30 cellular contexts compared by ENCODE assay signal in genomic region chr5:143417503-143418139, GRCh38. TPM values are rescaled to one million over a fixed set of nuclear protein-coding genes. Genes with fewer than 3 reads are reported as not detected.
DNase-seq lines count a peak whose midpoint lies in the region; ATAC-seq, FAIRE-seq and TF ChIP-seq lines count a peak whose summit lies in the region.
"Had no signal": no experiment of that assay in that cellular context is flagged by ENCODE, and none has a peak within 500 bp of the region (broad histone marks: within the 10 kb centered on the region; RNA-seq: fewer than 3 reads in every experiment).

No MANE protein-coding gene starts in this region.

- ATAC-seq in PC-3 (peak; percentile 22; the same call in 1 of the 2 replicates), pancreas (no peak)
- ATAC-seq: lower lobe of right lung, right cardiac atrium had no signal

- H3K79me2 ChIP-seq in DOHH2 (ENCODE audit: control insufficient read depth, low read length) (peaks cover 99% of the 10 kb centered on the region), PC-3 (ENCODE audit: low read length) (no peaks in the 10 kb centered on the region), hepatocyte (no peaks in the 10 kb centered on the region)
- H3K79me2 ChIP-seq: parathyroid adenoma had no signal

- TF ChIP-seq CTCF in 22Rv1 (IDR thresholded peaks at IDR 0.05) (no peak), DOHH2 (IDR thresholded peaks at IDR 0.05; ENCODE audit: low read depth, low read length, poor library complexity, severe bottlenecking) (no peak), PC-3 (conservative IDR thresholded peaks at IDR 0.05; ENCODE audit: low read depth, low read length) (no peak), hepatocyte (IDR thresholded peaks at IDR 0.05; ENCODE audit: poor library complexity) (no peak), pancreas (IDR thresholded peaks at IDR 0.05) (no peak), esophagus squamous epithelium (IDR thresholded peaks at IDR 0.05) (no peak), GM13976 (IDR thresholded peaks at IDR 0.05; ENCODE audit: borderline replicate concordance, control extremely low read depth, extremely low read depth, insufficient read depth, missing control alignments) (no peak)

- H3K4me3 ChIP-seq in DOHH2 (ENCODE audit: low read length): peak overlapping the region; percentile 49
- H3K4me3 ChIP-seq in PC-3 (ENCODE audit: low read length): no peak overlapping the region
- no peak overlapping the region for H3K4me3 ChIP-seq in hepatocyte
- no peak overlapping the region for H3K4me3 ChIP-seq in pancreas
- no peak overlapping the region for H3K4me3 ChIP-seq in esophagus squamous epithelium
- H3K4me3 ChIP-seq: BLaER1, GM23248, lower lobe of right lung, upper lobe of left lung had no signal

- H3F3A ChIP-seq in DOHH2 (ENCODE audit: control insufficient read depth, insufficient read depth) (peaks cover 36% of the 10 kb centered on the region), PC-3 (ENCODE audit: low read length, unreplicated experiment) (no peaks in the 10 kb centered on the region)

- H3K27ac ChIP-seq in 22Rv1 (peak overlapping the region; percentile 30), DOHH2 (ENCODE audit: low read depth, low read length) (peak overlapping the region; percentile 90), PC-3 (ENCODE audit: low read length) (peak overlapping the region; percentile 23; the same call in 1 of the 2 replicates), hepatocyte (peak overlapping the region; percentile 9), pancreas (peak overlapping the region in 1 of 4 donors; percentile 8), esophagus squamous epithelium (no peak overlapping the region)
- H3K27ac ChIP-seq: BLaER1, brain microvascular endothelial cell, epithelial cell of prostate, GM23248, lower lobe of right lung, parathyroid adenoma, upper lobe of left lung had no signal

- no peak overlapping the region for H2AFZ ChIP-seq in PC-3 (ENCODE audit: low read length)
- no peak overlapping the region for H2AFZ ChIP-seq in hepatocyte
- H2AFZ ChIP-seq: GM23248, parathyroid adenoma had no signal

- H3K36me3 ChIP-seq in DOHH2 (ENCODE audit: control insufficient read depth, low read length): peaks cover 61% of the 10 kb centered on the region
- no peaks in the 10 kb centered on the region for H3K36me3 ChIP-seq in PC-3 (ENCODE audit: low read depth, low read length)
- H3K36me3 ChIP-seq in hepatocyte (replicated peaks; ENCODE audit: insufficient read depth, low read depth): no peaks in the 10 kb centered on the region
- H3K36me3 ChIP-seq in pancreas: no peaks in the 10 kb centered on the region
- no peaks in the 10 kb centered on the region for H3K36me3 ChIP-seq in esophagus squamous epithelium
- H3K36me3 ChIP-seq: BLaER1, brain microvascular endothelial cell, lower lobe of right lung, upper lobe of left lung had no signal

- H3K9ac ChIP-seq in PC-3 (ENCODE audit: low read length): no peak overlapping the region
- H3K9ac ChIP-seq: BLaER1, GM23248, parathyroid adenoma had no signal

- H3K4me1 ChIP-seq in DOHH2 (ENCODE audit: control insufficient read depth, low read length) (peaks cover 89% of the 10 kb centered on the region), PC-3 (ENCODE audit: insufficient read depth, low read length) (peaks cover 19% of the 10 kb centered on the region), hepatocyte (ENCODE audit: insufficient read depth) (peaks cover 11% of the 10 kb centered on the region), pancreas (peaks cover 5 to 27% (median 12%) of the 10 kb centered on the region in 3 donors), esophagus squamous epithelium (peaks cover 0 to 5% (median 0%) of the 10 kb centered on the region in 3 donors)
- H3K4me1 ChIP-seq: BLaER1, lower lobe of right lung, parathyroid adenoma had no signal

- no peak for DNase-seq in PC-3
- no peak for DNase-seq in hepatocyte (ENCODE audit: low spot score)
- no peak for DNase-seq in pancreas
- no peak for DNase-seq in COR-L47 (lab: John Stamatoyannopoulos, UW)
- no peak for DNase-seq in esophagus squamous epithelium (lab: John Stamatoyannopoulos, UW)
- DNase-seq in GM13976 (ENCODE audit: low spot score): no peak
- DNase-seq: activated naive CD4-positive, alpha-beta T cell treated with anti-CD3 and anti-CD28 coated beads for 36 hours; activated T-cell treated with anti-CD3 and anti-CD28 coated beads, Interleukin-2, amount 50 U/mL, for 48 hours; brain microvascular endothelial cell; DMS79; effector CD4-positive, alpha-beta T cell; GF-D8; GM23248; head of caudate nucleus; kidney; lower lobe of right lung; NCI-H1092; NCI-H187 treated with DMSO at 0.1 percent for 48 hours; NCI-H2171 treated with DMSO at 0.1 percent for 48 hours; NCI-H524; right cardiac atrium; RPMI8226; stimulated activated CD4-positive, alpha-beta T cell treated with anti-CD3 and anti-CD28 coated beads, Interleukin-4, amount 100 ng/mL, for 24 hours; substantia nigra; upper lobe of left lung had no signal

- H3K4me2 ChIP-seq in DOHH2 (ENCODE audit: low read length): peak overlapping the region; percentile 85
- H3K4me2 ChIP-seq in PC-3 (ENCODE audit: low read length): peak overlapping the region; percentile 45
- peak overlapping the region; percentile 26 for H3K4me2 ChIP-seq in hepatocyte
- H3K4me2 ChIP-seq: BLaER1 had no signal

- H3K27me3 ChIP-seq in DOHH2 (ENCODE audit: control insufficient read depth, low read length) (no peaks in the 10 kb centered on the region), PC-3 (ENCODE audit: low read length) (no peaks in the 10 kb centered on the region), hepatocyte (no peaks in the 10 kb centered on the region), pancreas (no peaks in the 10 kb centered on the region), esophagus squamous epithelium (no peaks in the 10 kb centered on the region)
- H3K27me3 ChIP-seq: BLaER1, brain microvascular endothelial cell, upper lobe of left lung had no signal

- H3K9me3 ChIP-seq in DOHH2 (ENCODE audit: control insufficient read depth, insufficient read depth, low read length) (no peaks in the 10 kb centered on the region), PC-3 (ENCODE audit: low read length) (no peaks in the 10 kb centered on the region), hepatocyte (ENCODE audit: low read depth) (no peaks in the 10 kb centered on the region), pancreas (no peaks in the 10 kb centered on the region), esophagus squamous epithelium (no peaks in the 10 kb centered on the region)
- H3K9me3 ChIP-seq: BLaER1, lower lobe of right lung, upper lobe of left lung had no signal

- TF ChIP-seq POLR2A in esophagus squamous epithelium (IDR thresholded peaks at IDR 0.05): no peak

- intact Hi-C loops in PC-3 (cut with micrococcal nuclease) (no loop called here), pancreas (cut with DNase I) (no loop called here), esophagus squamous epithelium (cut with DNase I) (no loop called here)

- no TSS peak for BruUV-seq in PC-3 (replicated peaks; lab: Mats Ljungman, UMichigan)

- in situ Hi-C loops in GM13976 (cut with MboI; ENCODE audit: low sequenced_read_pairs, unreplicated experiment): loop anchor here (25.0 kb wide), 1 partner anchor 545 kb away; no protein-coding TSS in a partner anchor

- 62% methylated on average over 4 of the region's 4 CpGs for WGBS in hepatocyte (ENCODE audit: low lambda C conversion rate, missing lambda C conversion rate)
- 72 to 77% methylated on average over 4 of the region's 4 CpGs for WGBS in pancreas, 2 donors
- WGBS in esophagus squamous epithelium, 2 donors: 74 to 76% methylated on average over 4 of the region's 4 CpGs

- CTCF ChIA-PET in PC-3 (lab: Charles Lee): no interaction called here

- FAIRE-seq in pancreas (lab: Jason Lieb, UNC): no peak

- H3K9me2 ChIP-seq in DOHH2 (replicated peaks; ENCODE audit: control insufficient read depth, low read length) (no peaks in the 10 kb centered on the region), PC-3 (replicated peaks; ENCODE audit: low read length) (no peaks in the 10 kb centered on the region), hepatocyte (replicated peaks; ENCODE audit: insufficient read depth) (no peaks in the 10 kb centered on the region)

- POLR2A ChIA-PET in PC-3 (lab: Charles Lee; ENCODE audit: unreplicated experiment): no interaction called here

- H4K20me1 ChIP-seq in DOHH2 (ENCODE audit: control insufficient read depth, insufficient read depth, low read depth, low read length): no peaks in the 10 kb centered on the region
- H4K20me1 ChIP-seq in PC-3 (ENCODE audit: low read length): no peaks in the 10 kb centered on the region
- no peaks in the 10 kb centered on the region for H4K20me1 ChIP-seq in hepatocyte (ENCODE audit: insufficient read depth, poor library complexity, severe bottlenecking)
- H4K20me1 ChIP-seq: BLaER1 had no signal

RNA-seq across cellular contexts. Expression of gene NR3C1, which starts 14.1 kb away (rescaled TPM):
- 13.0 and 14.5 TPM in 2 replicates for total RNA-seq in PC-3 (2014; rRNA removed)
- total RNA-seq in hepatocyte: 53.2 and 60.5 TPM in 2 replicates
- polyA plus RNA-seq in hepatocyte: 41.0 and 55.4 TPM in 2 replicates
- total RNA-seq in pancreas: 10 to 100 TPM; 20.4 to 42.2 (median 28.0) TPM
- polyA plus RNA-seq in pancreas: 1 to 10 TPM; 6.5 to 9.5 TPM
- 10 to 100 TPM; 16.7 to 51.1 (median 26.1) TPM for total RNA-seq in esophagus squamous epithelium

Comparison
In these comparisons a context has a peak if more than half of its experiments do, and no peak if none do; other contexts are left out.
1. H3K27ac ChIP-seq: peak in 22Rv1 (single experiment), DOHH2 (single experiment), PC-3 (single experiment) and hepatocyte (single experiment); none in esophagus squamous epithelium (0 of 4).
2. H3K4me2 ChIP-seq: peak in every context shown above with its lines; median percentile 85 in DOHH2; 45 in PC-3; 26 in hepatocyte.